Comparison of ENCODE assay signal across 23 cellular contexts in genomic region chr17:28993645-28994426, GRCh38. TPM values are rescaled to one million over a fixed set of nuclear protein-coding genes. Genes with fewer than 3 reads are reported as not detected.
DNase-seq lines count a peak whose midpoint lies in the region; ATAC-seq, FAIRE-seq and TF ChIP-seq lines count a peak whose summit lies in the region.
"Had no signal": no experiment of that assay in that cellular context is flagged by ENCODE, and none has a peak within 500 bp of the region (broad histone marks: within the 10 kb centered on the region; RNA-seq: fewer than 3 reads in every experiment).

No MANE protein-coding gene starts in this region.

- H3K27ac ChIP-seq in adrenal gland (no peak overlapping the region), HepG2 (ENCODE audit: extremely low read length, insufficient read depth, low read length) (no peak overlapping the region), neuronal stem cell (replicated peaks; ENCODE audit: low read length) (no peak overlapping the region)
- H3K27ac ChIP-seq: HL-60 had no signal

- 62 to 74% (median 69%) methylated on average over 12 to 13 of the region's 13 CpGs for WGBS in adrenal gland, 4 donors
- 43% methylated on average over 11 of the region's 13 CpGs for WGBS in HepG2 (ENCODE audit: low lambda C conversion rate)
- no CpG with 5 or more reads among the region's 13 CpGs for WGBS in neuronal stem cell (ENCODE audit: extremely low coverage in 2 of 2, insufficient read length in 2 of 2, insufficient replicate concordance in 1 of 2), 2 donors

- DNase-seq in adrenal gland (peak in 4 of 7 donors; percentile 28 to 59 (median 54)), HepG2 (ENCODE audit: low spot score) (no peak), neuronal stem cell (ENCODE audit: low spot score) (no peak), NCI-H1694 treated with DMSO at 0.1 percent for 48 hours (lab: John Stamatoyannopoulos, UW) (no peak), H4 (ENCODE audit: low spot score) (no peak)
- DNase-seq in effector CD4-positive, alpha-beta T cell: no peak
- DNase-seq: BE2C; C1 segment of cervical spinal cord; CD4-positive, CD25-positive, alpha-beta regulatory T cell; CD8-positive, alpha-beta memory T cell; COR-L47; DMS 273 treated with DMSO at 0.1 percent for 48 hours; DMS53; DND-41; EL; GOT3 had no signal

- no peak overlapping the region for H4K8ac ChIP-seq in neuronal stem cell (ENCODE audit: low read depth, low read length)

- H3K4me2 ChIP-seq in HepG2 (ENCODE audit: low read depth, low read length) (peak overlapping the region; percentile 38; the same call in 1 of the 2 replicates), neuronal stem cell (ENCODE audit: insufficient read depth, low read length, poor library complexity, severe bottlenecking) (no peak overlapping the region)

- H2BK120ac ChIP-seq in neuronal stem cell (ENCODE audit: low read depth, low read length): no peak overlapping the region

- no peak for TF ChIP-seq CTCF in adrenal gland (IDR thresholded peaks at IDR 0.05)
- no peak for TF ChIP-seq CTCF in HepG2 (CRISPR knock-in tag; IDR thresholded peaks at IDR 0.05)

- H2AFZ ChIP-seq in HepG2 (ENCODE audit: low read length) (no peak overlapping the region), neuronal stem cell (ENCODE audit: low read length) (no peak overlapping the region)

- peak overlapping the region; percentile 5 for H3K23ac ChIP-seq in neuronal stem cell (ENCODE audit: low read depth, low read length, poor library complexity)

- in situ Hi-C loops in HepG2 (cut with HindIII; ENCODE audit: extremely low pct_ligation_motif_present, low pct_unique_long_range_greater_than_20kb): no loop called here

- H3K36me3 ChIP-seq in adrenal gland (replicated peaks in 1 of 2) (no peaks in the 10 kb centered on the region), HepG2 (replicated peaks in 1 of 2; ENCODE audit: control insufficient read depth in 1 of 2, insufficient read depth in 2 of 2, low read length in 2 of 2) (no peaks in the 10 kb centered on the region), neuronal stem cell (replicated peaks in 1 of 2; ENCODE audit: control insufficient read depth in 2 of 2, insufficient read depth in 2 of 2, low read length in 2 of 2) (no peaks in the 10 kb centered on the region)
- H3K36me3 ChIP-seq: BE2C, HAP-1 had no signal

- H3K79me2 ChIP-seq in HepG2 (ENCODE audit: insufficient read depth, low read length): no peaks in the 10 kb centered on the region

- no peaks in the 10 kb centered on the region for H3K27me3 ChIP-seq in adrenal gland
- peaks cover 0 to 2% of the 10 kb centered on the region in 2 experiments; a peak in 1 of 5 replicates for H3K27me3 ChIP-seq in HepG2 (ENCODE audit: control insufficient read depth in 1 of 2, insufficient read depth in 2 of 2, low read length in 2 of 2)
- peaks cover 0 to 9% (median 0%) of the 10 kb centered on the region in 3 experiments for H3K27me3 ChIP-seq in neuronal stem cell (ENCODE audit: control insufficient read depth in 3 of 3, insufficient read depth in 3 of 3, low read depth in 1 of 3, low read length in 3 of 3)
- H3K27me3 ChIP-seq: BE2C had no signal

- H3K9me3 ChIP-seq in adrenal gland (replicated peaks in 1 of 3) (no peaks in the 10 kb centered on the region), HepG2 (ENCODE audit: low read length) (no peaks in the 10 kb centered on the region), neuronal stem cell (replicated peaks in 1 of 2; ENCODE audit: control insufficient read depth in 2 of 2, insufficient read depth in 1 of 2, low read depth in 1 of 2, low read length in 2 of 2) (no peaks in the 10 kb centered on the region)
- H3K9me3 ChIP-seq: BE2C, HAP-1 had no signal

- H3K18ac ChIP-seq in neuronal stem cell (ENCODE audit: low read length): peak overlapping the region; percentile 35

- ATAC-seq in HepG2 (0 out of 3 replicates have a peak, but pooled peaks have one; percentile 5), HG02981 (IDR thresholded peaks at IDR 0.05; ENCODE audit: unreplicated experiment) (no peak)
- ATAC-seq: GM12878 had no signal

- H3K9ac ChIP-seq in HepG2 (ENCODE audit: insufficient read depth, low read depth, low read length) (no peak overlapping the region), neuronal stem cell (ENCODE audit: low read depth, low read length, poor library complexity) (no peak overlapping the region)

- POLR2A ChIA-PET in HepG2 (lab: Yijun Ruan, JAX): no interaction called here

- H4K20me1 ChIP-seq in HepG2 (ENCODE audit: insufficient read depth, low read length): no peaks in the 10 kb centered on the region

- TF ChIP-seq RAD21 in HepG2 (CRISPR knock-in tag; IDR thresholded peaks at IDR 0.05): no peak

- H2BK15ac ChIP-seq in neuronal stem cell (ENCODE audit: low read length): peak overlapping the region; percentile 40

- intact Hi-C loops in adrenal gland (cut with DNase I): no loop called here
- intact Hi-C loops in HepG2 (cut with micrococcal nuclease; ENCODE audit: unreplicated experiment): no loop called here

- H3K79me1 ChIP-seq in neuronal stem cell (ENCODE audit: low read depth, low read length): no peaks in the 10 kb centered on the region

- CTCF ChIA-PET in HepG2 (lab: Yijun Ruan, JAX; ENCODE audit: low intra/inter-chr PET ratio, low total read pairs): no interaction called here

- H3K4ac ChIP-seq in neuronal stem cell (ENCODE audit: low read length): no peak overlapping the region

- TF ChIP-seq POLR2A in adrenal gland (IDR thresholded peaks at IDR 0.05): no peak
- no peak for TF ChIP-seq POLR2A in HepG2 (IDR thresholded peaks at IDR 0.05; ENCODE audit: insufficient read depth in 1 of 2, low read depth in 2 of 2, low read length in 2 of 2)

- peaks cover 0 to 8% of the 10 kb centered on the region in 2 donors for H3K4me1 ChIP-seq in adrenal gland (replicated peaks in 1 of 2)
- peaks cover 69% of the 10 kb centered on the region for H3K4me1 ChIP-seq in HepG2 (ENCODE audit: insufficient read depth, low read length)
- peaks cover 6 to 20% of the 10 kb centered on the region in 2 donors for H3K4me1 ChIP-seq in neuronal stem cell (ENCODE audit: control insufficient read depth in 2 of 2, insufficient read depth in 1 of 2, low read depth in 1 of 2, low read length in 2 of 2)
- H3K4me1 ChIP-seq: BE2C, HAP-1 had no signal

- BruUV-seq in HepG2 (replicated peaks; lab: Mats Ljungman, UMichigan): no TSS peak

- H2AK5ac ChIP-seq in neuronal stem cell (ENCODE audit: low read depth, low read length): peak overlapping the region; percentile 53

- H2BK12ac ChIP-seq in neuronal stem cell (ENCODE audit: low read length): no peak overlapping the region

- H3K4me3 ChIP-seq in adrenal gland (no peak overlapping the region), HepG2 (replicated peaks in 1 of 3; ENCODE audit: insufficient read depth in 1 of 3, low read depth in 2 of 3, low read length in 3 of 3) (peak overlapping the region in 1 of 3 experiments; percentile 30; a peak in 1 of 6 replicates), neuronal stem cell (ENCODE audit: low read length in 2 of 2) (peak overlapping the region in 1 of 2 donors; percentile 24)
- H3K4me3 ChIP-seq: GM12878, HAP-1 had no signal

- H2BK5ac ChIP-seq in neuronal stem cell (ENCODE audit: low read length): no peak overlapping the region

- FAIRE-seq in HepG2 (lab: Jason Lieb, UNC): no peak
- FAIRE-seq: A204.1, GM12878 had no signal

- H4K91ac ChIP-seq in neuronal stem cell (ENCODE audit: low read depth, low read length, poor library complexity): no peak overlapping the region

- no peak overlapping the region for H3K14ac ChIP-seq in neuronal stem cell (ENCODE audit: low read length)

- TF ChIP-seq EP300 in HepG2 (IDR thresholded peaks at IDR 0.05; ENCODE audit: low read depth in 2 of 2, low read length in 2 of 2) (no peak), HepG2 (CRISPR knock-in tag; IDR thresholded peaks at IDR 0.05; ENCODE audit: borderline replicate concordance) (no peak)

RNA-seq across cellular contexts. Expression of gene SEZ6, which starts 12.0 kb away (rescaled TPM):
- total RNA-seq in adrenal gland (1 to 10 TPM in 1 of 8 donors, under 1 TPM in 1, not detected in 6; 0.14 to 1.0 TPM), HepG2 (2016; rRNA removed; fragmentation: Illumina TruSeq; extraction: Trizol) (not detected in 2 replicates)
- polyA plus RNA-seq in adrenal gland (under 1 TPM; 0.18 to 0.88 (median 0.47) TPM), HepG2 (2011; rRNA removed) (0.01 TPM in 1 of 2 replicates, not detected in the other)
- not detected in 2 replicates for total RNA-seq in HepG2 (2016; cell fraction: cytosol; rRNA removed; fragmentation: Illumina TruSeq; extraction: Trizol; ENCODE audit: low read depth)
- not detected in 2 replicates for total RNA-seq in HepG2 (2016; cell fraction: insoluble cytoplasmic fraction; rRNA removed; fragmentation: Illumina TruSeq; extraction: Trizol)
- not detected in 2 replicates for total RNA-seq in HepG2 (2016; cell fraction: membrane; rRNA removed; fragmentation: Illumina TruSeq; extraction: Trizol)
- total RNA-seq in HepG2 (2016; cell fraction: nucleus; rRNA removed; fragmentation: Illumina TruSeq; extraction: Trizol): not detected in 2 replicates
- 0.03 TPM in 1 of 2 replicates, not detected in the other for polyA plus RNA-seq in HepG2 (2011; cell fraction: cytosol; rRNA removed)
- polyA plus RNA-seq in HepG2 (2011; cell fraction: nucleus; rRNA removed): 0.26 and 0.52 TPM in 2 replicates
- polyA plus RNA-seq in HepG2 (2012): 0.38 TPM in 1 of 2 replicates, not detected in the other
- polyA plus RNA-seq in HepG2 (2016; cell fraction: cytosol; fragmentation: Illumina TruSeq; extraction: Trizol; ENCODE audit: low read depth): not detected in 2 replicates
- polyA plus RNA-seq in HepG2 (2016; cell fraction: insoluble cytoplasmic fraction; fragmentation: Illumina TruSeq; extraction: Trizol; ENCODE audit: low read depth): not detected in 2 replicates
- not detected in 2 replicates for polyA plus RNA-seq in HepG2 (2016; cell fraction: membrane; fragmentation: Illumina TruSeq; extraction: Trizol; ENCODE audit: low read depth)
- polyA plus RNA-seq in HepG2 (2016; cell fraction: nucleus; fragmentation: Illumina TruSeq; extraction: Trizol; ENCODE audit: insufficient read depth, low read depth): not detected in 2 replicates
- polyA minus RNA-seq in HepG2 (2011; rRNA and poly(A)+ RNA removed; ENCODE audit: low replicate concordance): not detected in 2 replicates
- not detected in 2 replicates for polyA minus RNA-seq in HepG2 (2011; cell fraction: cytosol; rRNA and poly(A)+ RNA removed)
- not detected in 2 replicates for polyA minus RNA-seq in HepG2 (2011; cell fraction: nucleus; rRNA and poly(A)+ RNA removed)
- 0.04 TPM for polyA plus RNA-seq in neuronal stem cell (2013, experiment 1 of 2)
- polyA plus RNA-seq in neuronal stem cell (2013, experiment 2 of 2): 0.04 TPM
- not detected in 2 replicates for total RNA-seq in H4 (2014; rRNA removed; shearing (Covaris generic))
- total RNA-seq: CD8-positive, alpha-beta memory T cell; G401; GM12878; HT1080 had no signal

RNA-seq across cellular contexts. Expression of gene PHF12, which starts 42.5 kb away (rescaled TPM):
- total RNA-seq in adrenal gland (10 to 100 TPM; 19.6 to 47.9 (median 35.0) TPM), HepG2 (2016; rRNA removed; fragmentation: Illumina TruSeq; extraction: Trizol) (9.8 and 10.0 TPM in 2 replicates)
- polyA plus RNA-seq in adrenal gland (10 to 100 TPM; 16.2 to 22.7 (median 18.7) TPM), HepG2 (2011; rRNA removed) (17.1 and 23.9 TPM in 2 replicates)
- 38.8 and 40.7 TPM in 2 replicates for total RNA-seq in HepG2 (2016; cell fraction: cytosol; rRNA removed; fragmentation: Illumina TruSeq; extraction: Trizol; ENCODE audit: low read depth)
- total RNA-seq in HepG2 (2016; cell fraction: insoluble cytoplasmic fraction; rRNA removed; fragmentation: Illumina TruSeq; extraction: Trizol): 6.6 and 12.3 TPM in 2 replicates
- 20.1 and 21.2 TPM in 2 replicates for total RNA-seq in HepG2 (2016; cell fraction: membrane; rRNA removed; fragmentation: Illumina TruSeq; extraction: Trizol)
- total RNA-seq in HepG2 (2016; cell fraction: nucleus; rRNA removed; fragmentation: Illumina TruSeq; extraction: Trizol): 11.6 and 13.5 TPM in 2 replicates
- polyA plus RNA-seq in HepG2 (2011; cell fraction: cytosol; rRNA removed): 9.0 and 10.2 TPM in 2 replicates
- polyA plus RNA-seq in HepG2 (2011; cell fraction: nucleus; rRNA removed): 40.3 and 44.7 TPM in 2 replicates
- polyA plus RNA-seq in HepG2 (2012): 12.4 and 17.6 TPM in 2 replicates
- polyA plus RNA-seq in HepG2 (2016; cell fraction: cytosol; fragmentation: Illumina TruSeq; extraction: Trizol; ENCODE audit: low read depth): 2.7 and 2.8 TPM in 2 replicates
- polyA plus RNA-seq in HepG2 (2016; cell fraction: insoluble cytoplasmic fraction; fragmentation: Illumina TruSeq; extraction: Trizol; ENCODE audit: low read depth): 11.3 and 15.3 TPM in 2 replicates
- polyA plus RNA-seq in HepG2 (2016; cell fraction: membrane; fragmentation: Illumina TruSeq; extraction: Trizol; ENCODE audit: low read depth): 9.9 and 10.4 TPM in 2 replicates
- polyA plus RNA-seq in HepG2 (2016; cell fraction: nucleus; fragmentation: Illumina TruSeq; extraction: Trizol; ENCODE audit: insufficient read depth, low read depth): 39.1 and 44.1 TPM in 2 replicates
- polyA minus RNA-seq in HepG2 (2011; rRNA and poly(A)+ RNA removed; ENCODE audit: low replicate concordance): 32.1 and 43.1 TPM in 2 replicates
- polyA minus RNA-seq in HepG2 (2011; cell fraction: cytosol; rRNA and poly(A)+ RNA removed): 13.8 and 18.0 TPM in 2 replicates
- 23.6 and 28.2 TPM in 2 replicates for polyA minus RNA-seq in HepG2 (2011; cell fraction: nucleus; rRNA and poly(A)+ RNA removed)
- polyA plus RNA-seq in neuronal stem cell (2013, experiment 1 of 2): 24.9 TPM
- 24.3 TPM for polyA plus RNA-seq in neuronal stem cell (2013, experiment 2 of 2)
- 11.3 and 20.3 TPM in 2 replicates for total RNA-seq in H4 (2014; rRNA removed; shearing (Covaris generic))

RNA-seq across cellular contexts. Expression of gene PIPOX, which starts 49.1 kb away (rescaled TPM):
- total RNA-seq in adrenal gland (1 to 10 TPM in 6 of 8 donors, under 1 TPM in 2; 0.47 to 2.2 (median 1.3) TPM), HepG2 (2016; rRNA removed; fragmentation: Illumina TruSeq; extraction: Trizol) (87.3 and 118 TPM in 2 replicates)
- polyA plus RNA-seq in adrenal gland (under 1 TPM; 0.34 to 0.97 (median 0.82) TPM), HepG2 (2011; rRNA removed) (154 and 170 TPM in 2 replicates)
- total RNA-seq in HepG2 (2016; cell fraction: cytosol; rRNA removed; fragmentation: Illumina TruSeq; extraction: Trizol; ENCODE audit: low read depth): 26.7 and 31.6 TPM in 2 replicates
- total RNA-seq in HepG2 (2016; cell fraction: insoluble cytoplasmic fraction; rRNA removed; fragmentation: Illumina TruSeq; extraction: Trizol): 88.1 and 122 TPM in 2 replicates
- 58.6 and 66.6 TPM in 2 replicates for total RNA-seq in HepG2 (2016; cell fraction: membrane; rRNA removed; fragmentation: Illumina TruSeq; extraction: Trizol)
- total RNA-seq in HepG2 (2016; cell fraction: nucleus; rRNA removed; fragmentation: Illumina TruSeq; extraction: Trizol): 44.6 and 56.3 TPM in 2 replicates
- polyA plus RNA-seq in HepG2 (2011; cell fraction: cytosol; rRNA removed): 162 and 171 TPM in 2 replicates
- 53.1 and 70.6 TPM in 2 replicates for polyA plus RNA-seq in HepG2 (2011; cell fraction: nucleus; rRNA removed)
- 126 and 138 TPM in 2 replicates for polyA plus RNA-seq in HepG2 (2012)
- polyA plus RNA-seq in HepG2 (2016; cell fraction: cytosol; fragmentation: Illumina TruSeq; extraction: Trizol; ENCODE audit: low read depth): 27.0 and 31.1 TPM in 2 replicates
- polyA plus RNA-seq in HepG2 (2016; cell fraction: insoluble cytoplasmic fraction; fragmentation: Illumina TruSeq; extraction: Trizol; ENCODE audit: low read depth): 141 and 149 TPM in 2 replicates
- 56.2 and 67.0 TPM in 2 replicates for polyA plus RNA-seq in HepG2 (2016; cell fraction: membrane; fragmentation: Illumina TruSeq; extraction: Trizol; ENCODE audit: low read depth)
- polyA plus RNA-seq in HepG2 (2016; cell fraction: nucleus; fragmentation: Illumina TruSeq; extraction: Trizol; ENCODE audit: insufficient read depth, low read depth): 75.2 and 77.3 TPM in 2 replicates
- polyA minus RNA-seq in HepG2 (2011; rRNA and poly(A)+ RNA removed; ENCODE audit: low replicate concordance): 19.4 and 304 TPM in 2 replicates
- polyA minus RNA-seq in HepG2 (2011; cell fraction: cytosol; rRNA and poly(A)+ RNA removed): 55.4 and 68.2 TPM in 2 replicates
- 58.6 and 76.2 TPM in 2 replicates for polyA minus RNA-seq in HepG2 (2011; cell fraction: nucleus; rRNA and poly(A)+ RNA removed)
- 2.7 TPM for polyA plus RNA-seq in neuronal stem cell (2013, experiment 1 of 2)
- 2.9 TPM for polyA plus RNA-seq in neuronal stem cell (2013, experiment 2 of 2)
- 0.23 and 0.58 TPM in 2 replicates for total RNA-seq in H4 (2014; rRNA removed; shearing (Covaris generic))
- total RNA-seq: G401 had no signal

Comparison
In these comparisons a context has a peak if more than half of its experiments do, and no peak if none do; other contexts are left out.
1. DNase-seq: peak in adrenal gland (4 of 7); none in HepG2 (single experiment), neuronal stem cell (single experiment), NCI-H1694 treated with DMSO at 0.1 percent for 48 hours (single experiment), effector CD4-positive, alpha-beta T cell (single experiment) and H4 (single experiment).
2. RNA of gene PIPOX, which starts 49.1 kb away (total RNA-seq): 26.7 to 122 TPM in HepG2; 0.47 to 2.2 TPM in adrenal gland and 0.23 to 0.58 TPM in H4; every median in the first group is over 4 times any median in the second.